8 cellular contexts compared by ENCODE assay signal in the genomic region with DNA sequence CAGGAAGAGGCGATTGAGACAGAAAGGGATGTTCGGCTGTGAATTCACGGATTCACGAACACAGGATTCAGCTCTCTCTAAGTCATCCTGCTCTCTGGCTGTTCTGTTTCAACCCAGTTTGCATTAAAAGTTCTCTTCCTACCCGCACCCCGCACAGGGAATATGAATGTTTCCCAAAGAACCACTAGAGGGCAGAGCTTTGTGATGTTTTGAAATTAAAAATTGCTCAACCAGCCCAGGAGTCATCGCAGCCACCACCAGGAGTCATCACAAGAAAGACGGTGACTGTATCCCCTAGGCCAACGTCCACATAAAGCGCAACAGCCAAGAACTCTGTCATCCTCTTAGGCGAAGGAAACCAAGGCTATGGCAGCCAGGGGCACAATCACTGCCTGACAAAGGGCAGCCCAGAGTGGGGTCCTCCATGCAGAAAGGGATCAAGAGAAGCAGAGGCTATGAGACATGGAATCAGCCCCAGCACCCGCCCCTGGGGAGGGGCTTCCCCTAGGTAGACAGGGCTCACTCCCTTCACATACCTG.
DNase-seq lines count a peak whose midpoint lies in the region; ATAC-seq and TF ChIP-seq lines count a peak whose summit lies in the region.

No MANE protein-coding gene starts in this region.

- H3K36me3 ChIP-seq in ascending aorta, result no peaks in the 10 kb centered on the region
- no peaks in the 10 kb centered on the region for H3K36me3 ChIP-seq in thoracic aorta

- peak; percentile 66 for ATAC-seq in GM21786 (IDR thresholded peaks at IDR 0.05; ENCODE audit: unreplicated experiment)
- ATAC-seq in thoracic aorta (ENCODE audit: insufficient number of reproducible peaks, low FRiP score, low read depth), result no peak
- no peak for ATAC-seq in GM21447 (IDR thresholded peaks at IDR 0.05; ENCODE audit: unreplicated experiment)
- no peak for ATAC-seq in GM21825 (IDR thresholded peaks at IDR 0.05; ENCODE audit: unreplicated experiment)

- H3K27me3 ChIP-seq in ascending aorta, result no peaks in the 10 kb centered on the region
- no peaks in the 10 kb centered on the region for H3K27me3 ChIP-seq in thoracic aorta (replicated peaks; ENCODE audit: insufficient read depth)

- H3K4me3 ChIP-seq in ascending aorta (no peak overlapping the region), thoracic aorta (no peak overlapping the region)

- TF ChIP-seq CTCF in ascending aorta (IDR thresholded peaks at IDR 0.05) (peak in 2 of 3 experiments; percentile 39 to 45), thoracic aorta (IDR thresholded peaks at IDR 0.05) (peak; percentile 21)

- H3K9me3 ChIP-seq in ascending aorta (no peaks in the 10 kb centered on the region), thoracic aorta (no peaks in the 10 kb centered on the region)

- H3K27ac ChIP-seq in ascending aorta (no peak overlapping the region), thoracic aorta (no peak overlapping the region)

- H3K4me1 ChIP-seq in ascending aorta, result no peaks in the 10 kb centered on the region
- H3K4me1 ChIP-seq in thoracic aorta (ENCODE audit: control insufficient read depth in 1 of 2, low read depth in 2 of 2), result no peaks in the 10 kb centered on the region

- intact Hi-C loops in ascending aorta (cut with DNase I), result no loop called here

- DNase-seq in DMS53 treated with DMSO at 0.1 percent for 48 hours (lab: John Stamatoyannopoulos, UW; ENCODE audit: unreplicated experiment) (peak; percentile 18), NCI-H460 (ENCODE audit: extremely low read depth, low read depth) (peak; percentile 86), ascending aorta (ENCODE audit: low spot score in 2 of 2) (no peak), islet precursor cell (peak; percentile 73), thoracic aorta (ENCODE audit: low spot score) (no peak)

Comparison
In these comparisons a context has a peak if more than half of its experiments do, and no peak if none do; other contexts are left out.
1. DNase-seq: peak in DMS53 treated with DMSO at 0.1 percent for 48 hours (single experiment), NCI-H460 (single experiment) and islet precursor cell (single experiment); none in ascending aorta (0 of 2) and thoracic aorta (single experiment).